14 cellular contexts compared by ENCODE assay signal in the genomic region with DNA sequence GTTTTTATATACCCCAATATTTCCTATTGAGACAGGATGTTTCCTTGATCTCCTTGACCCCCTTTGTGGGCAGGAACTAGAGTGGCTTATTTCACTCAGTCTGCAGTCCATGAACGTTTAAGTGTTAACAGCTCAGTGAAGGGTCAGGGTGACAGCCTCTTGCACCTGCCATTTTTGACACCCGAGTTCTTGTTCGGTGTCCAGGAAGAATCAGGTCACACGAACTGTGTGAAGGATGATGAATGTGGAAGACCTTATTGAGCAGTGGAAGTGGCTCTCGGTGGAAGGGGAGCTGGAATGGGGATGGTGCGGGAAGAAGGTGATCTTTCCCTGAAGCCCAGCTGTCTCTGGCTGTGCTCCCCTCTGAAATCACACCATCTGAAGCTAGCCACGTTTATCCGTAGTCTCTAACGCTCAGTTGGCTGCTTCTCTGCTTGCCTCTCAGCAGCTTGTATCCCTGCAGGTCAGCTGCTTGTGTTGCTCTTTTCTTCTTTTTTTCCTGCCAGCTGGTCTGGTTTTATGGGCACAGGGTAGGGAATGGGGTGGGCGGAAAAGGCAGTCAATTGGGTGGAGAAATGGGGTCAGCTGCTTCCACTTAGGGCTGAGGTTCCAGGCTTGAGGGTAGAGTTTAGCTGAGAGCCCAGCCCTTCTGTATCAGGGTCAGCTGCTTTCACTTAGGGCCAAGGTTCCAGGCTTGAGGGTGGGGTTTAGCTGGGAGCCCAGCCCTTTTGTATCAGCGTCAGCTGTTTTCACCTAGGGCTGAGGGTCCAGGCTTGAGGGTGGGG. TPM values are rescaled to one million over a fixed set of nuclear protein-coding genes. Genes with fewer than 3 reads are reported as not detected.
DNase-seq lines count a peak whose midpoint lies in the region; ATAC-seq and TF ChIP-seq lines count a peak whose summit lies in the region.
"Had no signal": no experiment of that assay in that cellular context is flagged by ENCODE, and none has a peak within 500 bp of the region (broad histone marks: within the 10 kb centered on the region; RNA-seq: fewer than 3 reads in every experiment).

No MANE protein-coding gene starts in this region.

- H3K4me3 Mint-ChIP-seq in CD8-positive, alpha-beta memory T cell = peak overlapping the region in 1 of 7 donors; percentile 0
- H3K4me3 Mint-ChIP-seq in glutamatergic neuron (ENCODE audit: unreplicated experiment) = no peak overlapping the region
- H3K4me3 Mint-ChIP-seq: stimulated activated naive CD8-positive, alpha-beta T cell treated with anti-CD3 and anti-CD28 coated beads, Interleukin-15, amount 100 ng/mL, for 72 hours had no signal

- no peaks in the 10 kb centered on the region for H3K9me3 ChIP-seq in CD8-positive, alpha-beta memory T cell (ENCODE audit: low read length)
- no peaks in the 10 kb centered on the region for H3K9me3 ChIP-seq in ascending aorta

- POLR2A ChIA-PET in CD8-positive, alpha-beta memory T cell (lab: Charles Lee) = no interaction called here

- no peak for DNase-seq in CD8-positive, alpha-beta memory T cell
- DNase-seq in NCI-H69 (lab: John Stamatoyannopoulos, UW) (peak; percentile 46), glutamatergic neuron (no peak), retina (peak; percentile 55), HCEC 1CT (no peak), Ammon's horn (ENCODE audit: low spot score) (no peak), ascending aorta (ENCODE audit: low spot score in 2 of 2) (no peak)
- DNase-seq: GF-D8; Right ventricle myocardium superior; stimulated activated naive CD8-positive, alpha-beta T cell treated with anti-CD3 and anti-CD28 coated beads, Interleukin-15, amount 100 ng/mL, for 72 hours had no signal

- H3K27me3 Mint-ChIP-seq in CD8-positive, alpha-beta memory T cell = peaks cover 7 to 24% of the 10 kb centered on the region in 2 donors
- H3K27me3 Mint-ChIP-seq in glutamatergic neuron (ENCODE audit: unreplicated experiment) = no peaks in the 10 kb centered on the region
- H3K27me3 Mint-ChIP-seq: stimulated activated naive CD8-positive, alpha-beta T cell treated with anti-CD3 and anti-CD28 coated beads, Interleukin-15, amount 100 ng/mL, for 72 hours had no signal

- no peaks in the 10 kb centered on the region for H3K36me3 ChIP-seq in CD8-positive, alpha-beta memory T cell (ENCODE audit: insufficient read depth, low read length)
- H3K36me3 ChIP-seq in ascending aorta = no peaks in the 10 kb centered on the region

- H3K4me1 ChIP-seq in CD8-positive, alpha-beta memory T cell (ENCODE audit: insufficient read depth, low read length) = no peaks in the 10 kb centered on the region
- no peaks in the 10 kb centered on the region for H3K4me1 ChIP-seq in ascending aorta

- H3K9me3 Mint-ChIP-seq in CD8-positive, alpha-beta memory T cell = peaks cover 0 to 3% (median 0%) of the 10 kb centered on the region in 5 donors
- peaks cover 2% of the 10 kb centered on the region for H3K9me3 Mint-ChIP-seq in glutamatergic neuron (ENCODE audit: unreplicated experiment)

- no peaks in the 10 kb centered on the region for H3K36me3 Mint-ChIP-seq in CD8-positive, alpha-beta memory T cell
- H3K36me3 Mint-ChIP-seq in glutamatergic neuron (ENCODE audit: unreplicated experiment) = peaks cover 6% of the 10 kb centered on the region

- CTCF ChIA-PET in CD8-positive, alpha-beta memory T cell (lab: Charles Lee) = interaction anchor here (0.9 kb wide), 1 partner anchor 16 kb away, joined by 3 read pairs; no protein-coding TSS in a partner anchor

- peaks cover 5 to 18% (median 11%) of the 10 kb centered on the region in 3 donors for H3K4me1 Mint-ChIP-seq in CD8-positive, alpha-beta memory T cell
- H3K4me1 Mint-ChIP-seq in glutamatergic neuron (ENCODE audit: low read depth, unreplicated experiment) = no peaks in the 10 kb centered on the region

- intact Hi-C loops in ascending aorta (cut with DNase I) = no loop called here

- peak overlapping the region in 5 of 8 donors; percentile 3 to 86 (median 52) for H3K27ac Mint-ChIP-seq in CD8-positive, alpha-beta memory T cell
- H3K27ac Mint-ChIP-seq in glutamatergic neuron (ENCODE audit: unreplicated experiment) = peak overlapping the region; percentile 73
- H3K27ac Mint-ChIP-seq: stimulated activated naive CD8-positive, alpha-beta T cell treated with anti-CD3 and anti-CD28 coated beads, Interleukin-15, amount 100 ng/mL, for 72 hours had no signal

- no peak for TF ChIP-seq CTCF in glutamatergic neuron (IDR thresholded peaks at IDR 0.05; ENCODE audit: partially characterized antibody, unreplicated experiment)
- TF ChIP-seq CTCF in ascending aorta (IDR thresholded peaks at IDR 0.05) = no peak

- no peak overlapping the region for H3K4me3 ChIP-seq in CD8-positive, alpha-beta memory T cell (ENCODE audit: low read length)
- H3K4me3 ChIP-seq in ascending aorta = no peak overlapping the region
- H3K4me3 ChIP-seq: lung had no signal

- no peak for ATAC-seq in GM18520 (IDR thresholded peaks at IDR 0.05; ENCODE audit: unreplicated experiment)
- ATAC-seq: stimulated activated naive CD8-positive, alpha-beta T cell treated with anti-CD3 and anti-CD28 coated beads, Interleukin-15, amount 100 ng/mL, for 72 hours had no signal

- no peak overlapping the region for H3K27ac ChIP-seq in CD8-positive, alpha-beta memory T cell (ENCODE audit: low read depth, low read length)
- H3K27ac ChIP-seq in ascending aorta = no peak overlapping the region
- H3K27ac ChIP-seq: C4-2B, VCaP had no signal

- peaks cover 3% of the 10 kb centered on the region for H3K27me3 ChIP-seq in CD8-positive, alpha-beta memory T cell (ENCODE audit: insufficient read depth, low read length, poor library complexity, severe bottlenecking)
- no peaks in the 10 kb centered on the region for H3K27me3 ChIP-seq in ascending aorta

RNA-seq across cellular contexts. Expression of gene CCNG2, which starts 29.0 kb away (rescaled TPM):
- 1 to 10 TPM; 3.7 to 4.0 TPM for total RNA-seq in CD8-positive, alpha-beta memory T cell
- polyA plus RNA-seq in CD8-positive, alpha-beta memory T cell = 23.9 TPM
- total RNA-seq in glutamatergic neuron (ENCODE audit: unreplicated experiment) (115 TPM), ascending aorta (27.8 TPM)

RNA-seq across cellular contexts. Expression of gene CCNI, which starts 52.2 kb away (rescaled TPM):
- 100 to 1,000 TPM; 191 to 206 TPM for total RNA-seq in CD8-positive, alpha-beta memory T cell
- 325 TPM for polyA plus RNA-seq in CD8-positive, alpha-beta memory T cell
- total RNA-seq in glutamatergic neuron (ENCODE audit: unreplicated experiment) (600 TPM), ascending aorta (140 TPM)

Comparison
In these comparisons a context has a peak if more than half of its experiments do, and no peak if none do; other contexts are left out.
1. DNase-seq: peak in NCI-H69 (single experiment) and retina (single experiment); none in CD8-positive, alpha-beta memory T cell (0 of 5), glutamatergic neuron (single experiment), HCEC 1CT (single experiment), Ammon's horn (single experiment) and ascending aorta (0 of 2).